ENCODE assay signal across 20 cellular contexts in genomic region chr20:1671891-1672669, GRCh38. TPM values are rescaled to one million over a fixed set of nuclear protein-coding genes. Genes with fewer than 3 reads are reported as not detected.
A peak's percentile ranks its signal among the peaks of the same experiment; 100 is the strongest.
DNase-seq lines count a peak whose midpoint lies in the region; ATAC-seq, FAIRE-seq and TF ChIP-seq lines count a peak whose summit lies in the region.
"Had no signal": no experiment of that assay in that cellular context is flagged by ENCODE, and none has a peak within 500 bp of the region (broad histone marks: within the 10 kb centered on the region; RNA-seq: fewer than 3 reads in every experiment).

No MANE protein-coding gene starts in this region.

- no peaks in the 10 kb centered on the region for H3K36me3 ChIP-seq in CD4-positive, alpha-beta memory T cell (ENCODE audit: insufficient read depth, low read length)
- H3K36me3 ChIP-seq in GM12878 (ENCODE audit: control insufficient read depth in 2 of 2, insufficient read depth in 2 of 2, low read length in 1 of 2) (no peaks in the 10 kb centered on the region), psoas muscle (ENCODE audit: insufficient read depth in 1 of 2, low read depth in 1 of 2) (no peaks in the 10 kb centered on the region), upper lobe of right lung (no peaks in the 10 kb centered on the region)
- H3K36me3 ChIP-seq: BE2C, breast epithelium, thoracic aorta had no signal

- no peak for TF ChIP-seq RAD21 in GM12878 (IDR thresholded peaks at IDR 0.05; ENCODE audit: insufficient read depth, low read depth, low read length)

- CTCF ChIA-PET in CD4-positive, alpha-beta memory T cell (lab: Charles Lee; ENCODE audit: partially characterized antibody), result interaction anchor here (0.7 to 3.2 kb wide), 3 partner anchors 12 to 62 kb away, joined by 3 to 9 read pairs (median 3); no protein-coding TSS in a partner anchor
- CTCF ChIA-PET in GM12878 (lab: Yijun Ruan, JAX), result no interaction called here

- no peaks in the 10 kb centered on the region for H3K27me3 Mint-ChIP-seq in CD4-positive, alpha-beta memory T cell
- no peaks in the 10 kb centered on the region for H3K27me3 Mint-ChIP-seq in T-helper 2 cell treated with Interferon-gamma antibody and Interleukin-4, amounts not matched to agents 5 μg/mL and 100 μg/mL, for 36 hours (ENCODE audit: low read depth)

- peak overlapping the region; percentile 27 for H3K27ac ChIP-seq in CD4-positive, alpha-beta memory T cell (ENCODE audit: low read depth, low read length)
- H3K27ac ChIP-seq in GM12878 (ENCODE audit: control insufficient read depth, insufficient read depth) (no peak overlapping the region), psoas muscle (no peak overlapping the region), upper lobe of right lung (no peak overlapping the region)
- H3K27ac ChIP-seq: breast epithelium, thoracic aorta had no signal

- no peak overlapping the region for H3K4me2 ChIP-seq in GM12878 (ENCODE audit: control insufficient read depth, insufficient read depth)

- in situ Hi-C loops in GM12878 (cut with MboI), result no loop called here

- no peaks in the 10 kb centered on the region for H3K27me3 ChIP-seq in CD4-positive, alpha-beta memory T cell (ENCODE audit: insufficient read depth, low read length)
- H3K27me3 ChIP-seq in GM12878 (replicated peaks in 1 of 2; ENCODE audit: control insufficient read depth in 2 of 2, insufficient read depth in 2 of 2, low read length in 1 of 2) (peaks cover 0 to 2% of the 10 kb centered on the region in 2 experiments; a peak in 1 of 4 replicates), psoas muscle (ENCODE audit: insufficient read depth in 3 of 3, low read length in 2 of 3) (no peaks in the 10 kb centered on the region), upper lobe of right lung (peaks cover 5% of the 10 kb centered on the region)
- H3K27me3 ChIP-seq: BE2C, breast epithelium had no signal

- H4K20me1 ChIP-seq in GM12878 (ENCODE audit: control insufficient read depth, insufficient read depth), result no peaks in the 10 kb centered on the region

- H2AFZ ChIP-seq in GM12878 (ENCODE audit: control insufficient read depth, low read depth, low read length), result no peak overlapping the region

- no peak for TF ChIP-seq EP300 in GM12878 (IDR thresholded peaks at IDR 0.05; ENCODE audit: borderline replicate concordance in 1 of 2, control insufficient read depth in 1 of 2, low read depth in 2 of 2, low read length in 2 of 2)

- no peaks in the 10 kb centered on the region for H3K79me2 ChIP-seq in GM12878 (ENCODE audit: control insufficient read depth, insufficient read depth, low read length)

- H3K4me3 Mint-ChIP-seq in CD4-positive, alpha-beta memory T cell, result peak overlapping the region in 7 of 8 donors; percentile 30 to 80 (median 72)
- peak overlapping the region; percentile 67 for H3K4me3 Mint-ChIP-seq in T-helper 2 cell treated with Interferon-gamma antibody and Interleukin-4, amounts not matched to agents 5 μg/mL and 100 μg/mL, for 36 hours
- H3K4me3 Mint-ChIP-seq: WTC11 had no signal

- 23% methylated on average over 11 of the region's 11 CpGs for WGBS in GM12878 (ENCODE audit: insufficient coverage, insufficient replicate concordance, low lambda C conversion rate, missing lambda C conversion rate)
- WGBS in psoas muscle, 3 donors, result 69 to 76% (median 75%) methylated on average over 11 of the region's 11 CpGs

- DNase-seq in CD4-positive, alpha-beta memory T cell, result no peak
- peak; percentile 62 for DNase-seq in T-helper 2 cell treated with Interferon-gamma antibody and Interleukin-4, amounts not matched to agents 5 μg/mL and 100 μg/mL, for 36 hours (ENCODE audit: low spot score)
- DNase-seq in GM12878 (ENCODE audit: low read depth, low spot score) (no peak), occipital lobe (lab: John Stamatoyannopoulos, UW) (peak; percentile 14), NOMO-1 (lab: John Stamatoyannopoulos, UW; ENCODE audit: unreplicated experiment in 2 of 2) (no peak), psoas muscle (no peak), upper lobe of right lung (no peak)
- DNase-seq: BE2C, DMS79 treated with DMSO at 0.1 percent for 48 hours, KG1, naive B cell, NCI-H1105, NCI-H2171 treated with DMSO at 0.1 percent for 48 hours, retina, RPMI8226 had no signal

- no TSS peak for BruUV-seq in GM12878 (replicated peaks; lab: Mats Ljungman, UMichigan)

- FAIRE-seq in GM12878 (lab: Jason Lieb, UNC), result no peak

- intact Hi-C loops in CD4-positive, alpha-beta memory T cell (cut with micrococcal nuclease), result no loop called here
- intact Hi-C loops in GM12878 (cut with micrococcal nuclease; ENCODE audit: unreplicated experiment), result no loop called here
- intact Hi-C loops in psoas muscle (cut with DNase I), result no loop called here
- intact Hi-C loops in upper lobe of right lung (cut with DNase I), result no loop called here

- TF ChIP-seq CTCF in GM12878 (IDR thresholded peaks at IDR 0.05 in 2 of 3, conservative IDR thresholded peaks at IDR 0.05 in 1 of 3; ENCODE audit: control insufficient read depth in 2 of 3, extremely low read depth in 1 of 3, insufficient read depth in 1 of 3, low read depth in 3 of 3, low read length in 3 of 3) (no peak), psoas muscle (IDR thresholded peaks at IDR 0.05) (no peak), upper lobe of right lung (IDR thresholded peaks at IDR 0.05) (no peak)

- H3K9ac ChIP-seq in GM12878 (ENCODE audit: control insufficient read depth, insufficient read depth, low read length), result no peak overlapping the region

- SMC1A ChIA-PET in GM12878 (lab: Charles Lee; ENCODE audit: uncharacterized antibody, unreplicated experiment), result interaction anchor here (1.0 to 2.3 kb wide), 4 partner anchors 8 to 63 kb away, joined by 3 to 6 read pairs (median 4); no protein-coding TSS in a partner anchor

- H3K27ac Mint-ChIP-seq in CD4-positive, alpha-beta memory T cell, result peak overlapping the region; percentile 76 to 93 (median 85)
- peak overlapping the region; percentile 89 for H3K27ac Mint-ChIP-seq in T-helper 2 cell treated with Interferon-gamma antibody and Interleukin-4, amounts not matched to agents 5 μg/mL and 100 μg/mL, for 36 hours
- H3K27ac Mint-ChIP-seq: WTC11 had no signal

- no peaks in the 10 kb centered on the region for H3K9me3 ChIP-seq in CD4-positive, alpha-beta memory T cell (ENCODE audit: control insufficient read depth in 1 of 2, low read length in 2 of 2)
- H3K9me3 ChIP-seq in GM12878 (replicated peaks; ENCODE audit: control insufficient read depth, insufficient read depth, low read length), result no peaks in the 10 kb centered on the region
- H3K9me3 ChIP-seq in psoas muscle, result no peaks in the 10 kb centered on the region
- no peaks in the 10 kb centered on the region for H3K9me3 ChIP-seq in upper lobe of right lung
- H3K9me3 ChIP-seq: BE2C, breast epithelium, thoracic aorta had no signal

- H3K4me1 Mint-ChIP-seq in CD4-positive, alpha-beta memory T cell, result peaks cover 74 to 96% (median 85%) of the 10 kb centered on the region in 4 donors
- H3K4me1 Mint-ChIP-seq in T-helper 2 cell treated with Interferon-gamma antibody and Interleukin-4, amounts not matched to agents 5 μg/mL and 100 μg/mL, for 36 hours (ENCODE audit: low read depth), result peaks cover 88% of the 10 kb centered on the region

- TF ChIP-seq POLR2A in GM12878 (IDR thresholded peaks at IDR 0.05; ENCODE audit: low read depth, low read length), result no peak

- ATAC-seq in GM12878 (no peak), HG02571 (IDR thresholded peaks at IDR 0.05; ENCODE audit: unreplicated experiment) (no peak), psoas muscle (no peak), upper lobe of right lung (no peak)
- ATAC-seq: WTC11 had no signal

- peaks cover 0 to 19% (median 0%) of the 10 kb centered on the region in 8 donors for H3K9me3 Mint-ChIP-seq in CD4-positive, alpha-beta memory T cell
- H3K9me3 Mint-ChIP-seq in T-helper 2 cell treated with Interferon-gamma antibody and Interleukin-4, amounts not matched to agents 5 μg/mL and 100 μg/mL, for 36 hours, result peaks cover 21% of the 10 kb centered on the region

- peaks cover 84% of the 10 kb centered on the region for H3K4me1 ChIP-seq in CD4-positive, alpha-beta memory T cell (ENCODE audit: insufficient read depth, low read length)
- H3K4me1 ChIP-seq in GM12878 (ENCODE audit: control insufficient read depth, insufficient read depth, low read length) (peaks cover 5% of the 10 kb centered on the region; the same call in 1 of the 2 replicates), psoas muscle (no peaks in the 10 kb centered on the region), upper lobe of right lung (no peaks in the 10 kb centered on the region)
- H3K4me1 ChIP-seq: BE2C, breast epithelium had no signal

- peak overlapping the region in 1 of 2 donors; percentile 18 for H3K4me3 ChIP-seq in CD4-positive, alpha-beta memory T cell (ENCODE audit: low read length in 2 of 2)
- no peak overlapping the region for H3K4me3 ChIP-seq in GM12878
- no peak overlapping the region for H3K4me3 ChIP-seq in psoas muscle
- H3K4me3 ChIP-seq in upper lobe of right lung, result no peak overlapping the region
- H3K4me3 ChIP-seq: breast epithelium, thoracic aorta had no signal

- peaks cover 1 to 18% of the 10 kb centered on the region in 2 donors for H3K36me3 Mint-ChIP-seq in CD4-positive, alpha-beta memory T cell
- peaks cover 52% of the 10 kb centered on the region for H3K36me3 Mint-ChIP-seq in T-helper 2 cell treated with Interferon-gamma antibody and Interleukin-4, amounts not matched to agents 5 μg/mL and 100 μg/mL, for 36 hours (ENCODE audit: low read depth)
- H3K36me3 Mint-ChIP-seq: naive B cell had no signal

- RAD21 ChIA-PET in GM12878 (lab: Charles Lee; ENCODE audit: unreplicated experiment), result no interaction called here

- POLR2A ChIA-PET in CD4-positive, alpha-beta memory T cell (lab: Charles Lee; ENCODE audit: partially characterized antibody), result interaction anchor here (0.6 to 1.4 kb wide), 3 partner anchors 13 to 19 kb away, joined by 3 to 7 read pairs (median 3); partner anchors contain the start of gene SIRPG
- POLR2A ChIA-PET in GM12878 (lab: Charles Lee), result no interaction called here

RNA-seq across cellular contexts. Expression of gene SIRPG, which starts 14.5 kb away (rescaled TPM):
- total RNA-seq in CD4-positive, alpha-beta memory T cell, result 10 to 100 TPM; 32.4 to 34.9 TPM
- 100 to 1,000 TPM; 136 to 211 TPM for polyA plus RNA-seq in CD4-positive, alpha-beta memory T cell
- 16.1 and 19.4 TPM in 2 replicates for total RNA-seq in GM12878 (2013; cell fraction: nucleolus; rRNA removed)
- total RNA-seq in GM12878 (2014; rRNA removed) (2.6 and 4.3 TPM in 2 replicates), GM12878 (2014; rRNA removed; fragmentation: Illumina TruSeq; extraction: Trizol) (2.7 and 3.1 TPM in 2 replicates), GM12878 (2021) (3.4 and 4.0 TPM in 2 replicates), occipital lobe (not detected), psoas muscle (under 1 TPM in 2 of 4 donors, not detected in 2; 0.21 to 0.30 TPM), upper lobe of right lung (0.81 TPM)
- polyA plus RNA-seq in GM12878 (2011; ENCODE audit: low read depth), result 3.2 TPM
- polyA plus RNA-seq in GM12878 (2011; rRNA removed) (0.95 and 1.1 TPM in 2 replicates), GM12878 (2014; fragmentation: Illumina TruSeq; extraction: Trizol) (7.6 and 8.3 TPM in 2 replicates), GM12878 (2014; fragmentation: Nextera tagmentation; extraction: Ambion mirVana) (10 to 100 TPM; 10.0 to 13.0 TPM), GM12878 (2014; rRNA removed) (6.5 and 6.9 TPM in 2 replicates), GM12878 (2016; fragmentation: Nextera tagmentation; extraction: Ambion mirVana) (1 to 10 TPM; 2.9 to 4.0 TPM), psoas muscle (under 1 TPM in 1 of 3 donors, not detected in 2; 0.01 TPM)
- 1.4 and 1.7 TPM in 2 replicates for polyA plus RNA-seq in GM12878 (2011; cell fraction: cytosol; rRNA removed)
- polyA plus RNA-seq in GM12878 (2011; cell fraction: nucleus; rRNA removed), result 0.79 and 0.86 TPM in 2 replicates
- 0.20 and 1.1 TPM in 2 replicates for polyA plus RNA-seq in GM12878 (2012)
- polyA minus RNA-seq in GM12878 (2011; rRNA and poly(A)+ RNA removed), result 0.51 and 0.62 TPM in 2 replicates
- not detected in 2 replicates for polyA minus RNA-seq in GM12878 (2011; cell fraction: cytosol; rRNA and poly(A)+ RNA removed)
- polyA minus RNA-seq in GM12878 (2011; cell fraction: nucleus; rRNA and poly(A)+ RNA removed), result not detected in 2 replicates
- total RNA-seq: breast epithelium, fibroblast of villous mesenchyme, WTC11 had no signal

RNA-seq across cellular contexts. Expression of gene SIRPB1, which starts 52.3 kb away (rescaled TPM):
- 1 to 10 TPM; 4.7 to 7.2 TPM for total RNA-seq in CD4-positive, alpha-beta memory T cell
- polyA plus RNA-seq in CD4-positive, alpha-beta memory T cell, result 1 to 10 TPM in 1 of 2 donors, under 1 TPM in 1; 0.64 to 1.2 TPM
- 114 and 121 TPM in 2 replicates for total RNA-seq in GM12878 (2013; cell fraction: nucleolus; rRNA removed)
- total RNA-seq in GM12878 (2014; rRNA removed), result 10.0 and 10.3 TPM in 2 replicates
- total RNA-seq in GM12878 (2014; rRNA removed; fragmentation: Illumina TruSeq; extraction: Trizol), result 8.2 and 12.0 TPM in 2 replicates
- 18.9 and 20.1 TPM in 2 replicates for total RNA-seq in GM12878 (2021)
- 3.0 TPM for polyA plus RNA-seq in GM12878 (2011; ENCODE audit: low read depth)
- 2.7 and 3.4 TPM in 2 replicates for polyA plus RNA-seq in GM12878 (2011; rRNA removed)
- 4.0 and 4.3 TPM in 2 replicates for polyA plus RNA-seq in GM12878 (2011; cell fraction: cytosol; rRNA removed)
- polyA plus RNA-seq in GM12878 (2011; cell fraction: nucleus; rRNA removed), result 8.0 and 8.5 TPM in 2 replicates
- polyA plus RNA-seq in GM12878 (2012), result 1.2 and 2.9 TPM in 2 replicates
- 22.3 and 26.0 TPM in 2 replicates for polyA plus RNA-seq in GM12878 (2014; fragmentation: Illumina TruSeq; extraction: Trizol)
- 10 to 100 TPM; 27.9 to 33.8 TPM for polyA plus RNA-seq in GM12878 (2014; fragmentation: Nextera tagmentation; extraction: Ambion mirVana)
- 17.0 and 17.9 TPM in 2 replicates for polyA plus RNA-seq in GM12878 (2014; rRNA removed)
- 1 to 10 TPM; 9.2 to 9.7 TPM for polyA plus RNA-seq in GM12878 (2016; fragmentation: Nextera tagmentation; extraction: Ambion mirVana)
- 6.6 and 7.5 TPM in 2 replicates for polyA minus RNA-seq in GM12878 (2011; rRNA and poly(A)+ RNA removed)
- polyA minus RNA-seq in GM12878 (2011; cell fraction: cytosol; rRNA and poly(A)+ RNA removed), result 2.8 and 3.7 TPM in 2 replicates
- 2.2 and 4.6 TPM in 2 replicates for polyA minus RNA-seq in GM12878 (2011; cell fraction: nucleus; rRNA and poly(A)+ RNA removed)
- total RNA-seq in occipital lobe, result 0.47 TPM
- 1 to 10 TPM in 3 of 4 donors, under 1 TPM in 1; 0.50 to 3.6 (median 1.5) TPM for total RNA-seq in psoas muscle
- polyA plus RNA-seq in psoas muscle, result under 1 TPM; 0.03 to 0.74 (median 0.73) TPM
- 11.6 TPM for total RNA-seq in upper lobe of right lung
- total RNA-seq: fibroblast of villous mesenchyme, WTC11 had no signal

Comparison
In these comparisons a context has a peak if more than half of its experiments do, and no peak if none do; other contexts are left out.
1. DNase-seq: peak in T-helper 2 cell treated with Interferon-gamma antibody and Interleukin-4, amounts not matched to agents 5 μg/mL and 100 μg/mL, for 36 hours (single experiment) and occipital lobe (single experiment); none in CD4-positive, alpha-beta memory T cell (0 of 5), GM12878 (single experiment), NOMO-1 (0 of 2), psoas muscle (0 of 2) and upper lobe of right lung (single experiment).